ENCODE assay signal across 20 cellular contexts in the genomic region with DNA sequence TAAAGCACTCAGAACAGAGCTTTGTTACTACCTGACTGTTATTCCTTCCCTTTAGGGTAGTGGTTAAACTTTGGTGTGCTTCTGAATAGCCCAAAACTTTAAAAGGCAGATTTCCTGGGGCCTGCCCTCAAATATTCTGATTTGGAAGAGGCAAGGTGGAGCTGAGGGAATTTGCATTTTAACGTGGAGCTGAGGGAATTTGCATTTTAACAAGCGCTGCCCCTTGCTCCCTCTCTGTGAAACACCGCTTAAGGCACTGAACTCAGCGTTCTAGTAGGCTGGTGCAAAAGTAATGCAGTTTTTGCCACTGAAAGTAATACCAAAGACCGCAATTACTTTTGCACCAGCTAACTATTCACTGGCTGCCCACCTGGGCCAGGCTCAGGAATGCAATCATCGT. TPM values are rescaled to one million over a fixed set of nuclear protein-coding genes. Genes with fewer than 3 reads are reported as not detected.
A peak's percentile ranks its signal among the peaks of the same experiment; 100 is the strongest.
DNase-seq lines count a peak whose midpoint lies in the region; ATAC-seq and TF ChIP-seq lines count a peak whose summit lies in the region.
"Had no signal": no experiment of that assay in that cellular context is flagged by ENCODE, and none has a peak within 500 bp of the region (broad histone marks: within the 10 kb centered on the region; RNA-seq: fewer than 3 reads in every experiment).

No MANE protein-coding gene starts in this region.

- ATAC-seq in heart right ventricle (no peak), Right ventricle myocardium inferior (no peak), HG02623 (IDR thresholded peaks at IDR 0.05; ENCODE audit: unreplicated experiment) (no peak)
- ATAC-seq: activated T-cell treated with anti-CD3 and anti-CD28 coated beads, Interleukin-2, amount 50 U/mL, for 4 hours had no signal

- H3K27me3 ChIP-seq in heart right ventricle (no peaks in the 10 kb centered on the region), NT2/D1 (ENCODE audit: insufficient read depth, insufficient read length) (no peaks in the 10 kb centered on the region), iPS DF 6.9 (ENCODE audit: control insufficient read depth, insufficient read depth, low read length) (no peaks in the 10 kb centered on the region), skeletal muscle tissue (ENCODE audit: control insufficient read depth in 3 of 3, insufficient read depth in 3 of 3, low read length in 3 of 3) (no peaks in the 10 kb centered on the region)
- H3K27me3 ChIP-seq: uterus had no signal

- WGBS in heart right ventricle, 2 donors = 77 to 82% methylated on average over 6 of the region's 6 CpGs
- WGBS in iPS DF 6.9 (ENCODE audit: insufficient coverage, insufficient read length) = no CpG with 5 or more reads among the region's 6 CpGs

- intact Hi-C loops in heart right ventricle (cut with DNase I) = loop anchor here in 1 of 10 donors (5.0 kb wide), 1 partner anchor 32 kb away; no protein-coding TSS in a partner anchor
- intact Hi-C loops in Right ventricle myocardium inferior (cut with DNase I) = no loop called here

- DNase-seq in heart right ventricle (no peak), Right ventricle myocardium inferior (ENCODE audit: missing footprints) (no peak), NT2/D1 (ENCODE audit: low read depth, low spot score) (peak; percentile 48), iPS DF 6.9 (ENCODE audit: low read depth, low spot score) (peak; percentile 41), NCI-H446 treated with DMSO at 0.1 percent for 48 hours (lab: John Stamatoyannopoulos, UW) (no peak), NCI-H128 (lab: John Stamatoyannopoulos, UW; ENCODE audit: unreplicated experiment) (no peak)
- DNase-seq: activated B cell treated with CpG ODN at 0.5 μM for 24 hours; activated CD4-positive, alpha-beta memory T cell treated with anti-CD3 and anti-CD28 coated beads, Interleukin-2, amount 10 ng/mL, durations not matched to agents 7 days and 5 days; activated naive CD4-positive, alpha-beta T cell treated with anti-CD3 and anti-CD28 coated beads, Interleukin-2, amount 10 ng/mL, durations not matched to agents 7 days and 5 days; activated T-cell treated with anti-CD3 and anti-CD28 coated beads, Interleukin-2, amount 50 U/mL, for 4 hours; Caco-2; KBM-7; MV-4-11; NCI-H2029; NK-92 treated with Interleukin-12 subunit alpha and Interleukin-12 subunit beta, amount 100 ng/mL, for 24 hours; occipital lobe; uterus had no signal

- H3K9me3 ChIP-seq in heart right ventricle (no peaks in the 10 kb centered on the region), NT2/D1 (ENCODE audit: insufficient read depth, low read length) (no peaks in the 10 kb centered on the region), iPS DF 6.9 (ENCODE audit: control insufficient read depth, insufficient read depth, low read length) (no peaks in the 10 kb centered on the region), skeletal muscle tissue (ENCODE audit: control insufficient read depth in 3 of 3, low read length in 3 of 3) (no peaks in the 10 kb centered on the region)
- H3K9me3 ChIP-seq: Caco-2, uterus had no signal

- H3K4me3 ChIP-seq in heart right ventricle (no peak overlapping the region), NT2/D1 (ENCODE audit: insufficient read length, low read depth) (no peak overlapping the region), iPS DF 6.9 (ENCODE audit: low read length) (no peak overlapping the region), skeletal muscle tissue (ENCODE audit: low read length in 3 of 3) (no peak overlapping the region)
- H3K4me3 ChIP-seq: SK-N-MC, uterus had no signal

- TF ChIP-seq CTCF in heart right ventricle (IDR thresholded peaks at IDR 0.05) = no peak

- H3K27ac ChIP-seq in heart right ventricle (peak overlapping the region in 6 of 10 donors; percentile 7 to 69 (median 56)), iPS DF 6.9 (ENCODE audit: low read length) (no peak overlapping the region), skeletal muscle tissue (ENCODE audit: low read depth, low read length) (peak overlapping the region; percentile 50)
- H3K27ac ChIP-seq: SK-N-MC, uterus had no signal

- no peak overlapping the region for H3K9ac ChIP-seq in NT2/D1 (ENCODE audit: insufficient read length, low read depth)
- peak overlapping the region in 2 of 3 donors; percentile 54 to 62 for H3K9ac ChIP-seq in skeletal muscle tissue (ENCODE audit: low read depth in 1 of 3, low read length in 3 of 3)

- H3K36me3 ChIP-seq in heart right ventricle (no peaks in the 10 kb centered on the region), NT2/D1 (ENCODE audit: insufficient read depth, insufficient read length, low read length) (no peaks in the 10 kb centered on the region), iPS DF 6.9 (ENCODE audit: control insufficient read depth, insufficient read depth, low read length) (no peaks in the 10 kb centered on the region), skeletal muscle tissue (ENCODE audit: control insufficient read depth in 3 of 3, insufficient read depth in 3 of 3, low read length in 3 of 3) (no peaks in the 10 kb centered on the region)
- H3K36me3 ChIP-seq: uterus had no signal

- H3K4me1 ChIP-seq in heart right ventricle (peaks cover 7 to 74% (median 51%) of the 10 kb centered on the region in 9 donors), NT2/D1 (ENCODE audit: insufficient read depth, insufficient read length) (peaks cover 15% of the 10 kb centered on the region), iPS DF 6.9 (ENCODE audit: control insufficient read depth, insufficient read depth, low read length) (peaks cover 13% of the 10 kb centered on the region), skeletal muscle tissue (ENCODE audit: control insufficient read depth in 3 of 3, insufficient read depth in 3 of 3, low read length in 3 of 3) (peaks cover 70 to 86% (median 81%) of the 10 kb centered on the region in 3 donors)
- H3K4me1 ChIP-seq: Caco-2, uterus had no signal

RNA-seq across cellular contexts. Expression of gene TPST2, which starts 35.0 kb away (rescaled TPM):
- total RNA-seq in heart right ventricle (10 to 100 TPM; 11.1 to 35.1 (median 19.0) TPM), Right ventricle myocardium inferior (29.1 TPM), skeletal muscle tissue (6.8 TPM)
- polyA plus RNA-seq in heart right ventricle = 10 to 100 TPM; 27.8 to 41.5 TPM

RNA-seq across cellular contexts. Expression of gene TFIP11, which starts 42.7 kb away (rescaled TPM):
- total RNA-seq in heart right ventricle = 10 to 100 TPM; 18.8 to 25.5 (median 22.8) TPM
- polyA plus RNA-seq in heart right ventricle = 10 to 100 TPM; 22.4 to 25.0 TPM
- 20.3 TPM for total RNA-seq in Right ventricle myocardium inferior
- total RNA-seq in skeletal muscle tissue = 30.3 TPM

Comparison
In these comparisons a context has a peak if more than half of its experiments do, and no peak if none do; other contexts are left out.
1. DNase-seq: peak in NT2/D1 (single experiment) and iPS DF 6.9 (single experiment); none in heart right ventricle (0 of 2), Right ventricle myocardium inferior (single experiment), NCI-H446 treated with DMSO at 0.1 percent for 48 hours (single experiment) and NCI-H128 (single experiment).